In genomic region chr4:124028172-124028571, GRCh38 we compare ENCODE assay signal across 15 cellular contexts.
A peak's percentile ranks its signal among the peaks of the same experiment; 100 is the strongest.
DNase-seq lines count a peak whose midpoint lies in the region; ATAC-seq, FAIRE-seq and TF ChIP-seq lines count a peak whose summit lies in the region.
"Had no signal": no experiment of that assay in that cellular context is flagged by ENCODE, and none has a peak within 500 bp of the region (broad histone marks: within the 10 kb centered on the region; RNA-seq: fewer than 3 reads in every experiment).

No MANE protein-coding gene starts in this region.

- H3K27ac ChIP-seq in HepG2 (ENCODE audit: extremely low read length, insufficient read depth, low read length), result no peak overlapping the region
- H3K27ac ChIP-seq in right lobe of liver, result no peak overlapping the region
- peak overlapping the region; percentile 17 for H3K27ac ChIP-seq in muscle layer of duodenum (ENCODE audit: low read length)
- H3K27ac ChIP-seq in aorta (ENCODE audit: low read depth in 1 of 2, low read length in 2 of 2), result peak overlapping the region in 1 of 2 donors; percentile 8
- H3K27ac ChIP-seq: SJCRH30 had no signal

- POLR2A ChIA-PET in HepG2 (lab: Yijun Ruan, JAX), result no interaction called here

- no peak overlapping the region for H3K9ac ChIP-seq in HepG2 (ENCODE audit: insufficient read depth, low read depth, low read length)

- WGBS in HepG2 (ENCODE audit: low lambda C conversion rate), result 6% methylated on average over 4 of the region's 4 CpGs
- WGBS in right lobe of liver (ENCODE audit: insufficient coverage, low coverage, low lambda C conversion rate, missing lambda C conversion rate), result 57% methylated on average over 4 of the region's 4 CpGs
- WGBS in aorta, 2 donors, result 39 to 40% methylated on average over 4 of the region's 4 CpGs

- CTCF ChIA-PET in HepG2 (lab: Yijun Ruan, JAX; ENCODE audit: low intra/inter-chr PET ratio, low total read pairs), result no interaction called here

- H3K27me3 ChIP-seq in HepG2 (ENCODE audit: control insufficient read depth in 1 of 2, insufficient read depth in 2 of 2, low read length in 2 of 2) (no peaks in the 10 kb centered on the region; a peak in 1 of 5 replicates), right lobe of liver (no peaks in the 10 kb centered on the region), muscle layer of duodenum (ENCODE audit: low read depth, low read length) (no peaks in the 10 kb centered on the region), aorta (ENCODE audit: control insufficient read depth in 1 of 2, insufficient read depth in 2 of 2, low read length in 1 of 2) (no peaks in the 10 kb centered on the region)
- H3K27me3 ChIP-seq: SJCRH30 had no signal

- no peak overlapping the region for H3K4me3 ChIP-seq in HepG2 (replicated peaks in 1 of 3; ENCODE audit: insufficient read depth in 1 of 3, low read depth in 2 of 3, low read length in 3 of 3)
- no peak overlapping the region for H3K4me3 ChIP-seq in right lobe of liver
- no peak overlapping the region for H3K4me3 ChIP-seq in fibroblast of the aortic adventitia (ENCODE audit: low read depth, low read length)
- H3K4me3 ChIP-seq in muscle layer of duodenum (ENCODE audit: low read depth in 1 of 2, low read length in 2 of 2), result no peak overlapping the region
- H3K4me3 ChIP-seq in aorta (ENCODE audit: low read length in 2 of 2), result no peak overlapping the region
- H3K4me3 ChIP-seq: lung, SJCRH30 had no signal

- no peak for TF ChIP-seq EP300 in HepG2 (IDR thresholded peaks at IDR 0.05; ENCODE audit: low read depth in 2 of 2, low read length in 2 of 2)
- TF ChIP-seq EP300 in HepG2 (CRISPR knock-in tag; IDR thresholded peaks at IDR 0.05; ENCODE audit: borderline replicate concordance), result no peak

- no TSS peak for BruUV-seq in HepG2 (replicated peaks; lab: Mats Ljungman, UMichigan)

- TF ChIP-seq CTCF in HepG2 (CRISPR knock-in tag; IDR thresholded peaks at IDR 0.05) (no peak), right lobe of liver (IDR thresholded peaks at IDR 0.05) (no peak), fibroblast of the aortic adventitia (IDR thresholded peaks at IDR 0.05; ENCODE audit: insufficient read depth, low read length) (no peak)

- FAIRE-seq in HepG2 (lab: Jason Lieb, UNC), result no peak
- FAIRE-seq: GM19239 had no signal

- no peak for DNase-seq in HepG2 (ENCODE audit: low spot score)
- no peak for DNase-seq in right lobe of liver
- DNase-seq in fibroblast of the aortic adventitia (ENCODE audit: low read depth), result peak; percentile 65
- no peak for DNase-seq in aorta
- DNase-seq in DMS 273 (lab: John Stamatoyannopoulos, UW; ENCODE audit: unreplicated experiment), result no peak
- DNase-seq: activated CD4-positive, CD25-positive, alpha-beta regulatory T cell; CD4-positive, alpha-beta T cell; NCI-H1436; NCI-H2227 treated with DMSO at 0.1 percent for 48 hours had no signal

- peak overlapping the region; percentile 28 for H2AFZ ChIP-seq in HepG2 (ENCODE audit: low read length)

- H4K20me1 ChIP-seq in HepG2 (ENCODE audit: insufficient read depth, low read length), result no peaks in the 10 kb centered on the region

- H3K4me1 ChIP-seq in HepG2 (ENCODE audit: insufficient read depth, low read length) (peaks cover 6% of the 10 kb centered on the region; the same call in 1 of the 2 replicates), right lobe of liver (no peaks in the 10 kb centered on the region), muscle layer of duodenum (ENCODE audit: control insufficient read depth in 1 of 2, insufficient read depth in 2 of 2, low read length in 2 of 2) (peaks cover 0 to 14% of the 10 kb centered on the region in 2 donors), aorta (ENCODE audit: control insufficient read depth in 1 of 2, insufficient read depth in 2 of 2, low read length in 2 of 2) (peaks cover 2 to 3% of the 10 kb centered on the region in 2 donors)

- TF ChIP-seq RAD21 in HepG2 (CRISPR knock-in tag; IDR thresholded peaks at IDR 0.05), result no peak

- H3K36me3 ChIP-seq in HepG2 (replicated peaks in 1 of 2; ENCODE audit: control insufficient read depth in 1 of 2, insufficient read depth in 2 of 2, low read length in 2 of 2), result no peaks in the 10 kb centered on the region
- H3K36me3 ChIP-seq in right lobe of liver, result no peaks in the 10 kb centered on the region
- H3K36me3 ChIP-seq in muscle layer of duodenum (ENCODE audit: control insufficient read depth in 1 of 2, insufficient read depth in 2 of 2, low read length in 2 of 2), result no peaks in the 10 kb centered on the region
- no peaks in the 10 kb centered on the region for H3K36me3 ChIP-seq in aorta (ENCODE audit: control insufficient read depth in 1 of 2, insufficient read depth in 2 of 2, low read length in 1 of 2)

- TF ChIP-seq POLR2A in HepG2 (IDR thresholded peaks at IDR 0.05; ENCODE audit: insufficient read depth in 1 of 2, low read depth in 2 of 2, low read length in 2 of 2), result no peak
- no peak for TF ChIP-seq POLR2A in right lobe of liver (IDR thresholded peaks at IDR 0.05)

- no peak for ATAC-seq in HepG2
- no peak for ATAC-seq in right lobe of liver
- ATAC-seq in aorta (ENCODE audit: low FRiP score), result peak; percentile 44
- no peak for ATAC-seq in GM19395 (IDR thresholded peaks at IDR 0.05; ENCODE audit: unreplicated experiment)
- no peak for ATAC-seq in HG02623 (IDR thresholded peaks at IDR 0.05; ENCODE audit: unreplicated experiment)

- H3K79me2 ChIP-seq in HepG2 (ENCODE audit: insufficient read depth, low read length), result no peaks in the 10 kb centered on the region

- in situ Hi-C loops in HepG2 (cut with HindIII; ENCODE audit: extremely low pct_ligation_motif_present, low pct_unique_long_range_greater_than_20kb), result no loop called here

- no peaks in the 10 kb centered on the region for H3K9me3 ChIP-seq in HepG2 (ENCODE audit: low read length)
- H3K9me3 ChIP-seq in right lobe of liver, result no peaks in the 10 kb centered on the region
- no peaks in the 10 kb centered on the region for H3K9me3 ChIP-seq in muscle layer of duodenum (ENCODE audit: control insufficient read depth in 1 of 2, low read length in 2 of 2)
- H3K9me3 ChIP-seq in aorta (ENCODE audit: control insufficient read depth, low read length), result no peaks in the 10 kb centered on the region

- H3K4me2 ChIP-seq in HepG2 (ENCODE audit: low read depth, low read length), result no peak overlapping the region

- intact Hi-C loops in HepG2 (cut with micrococcal nuclease; ENCODE audit: unreplicated experiment) (no loop called here), right lobe of liver (cut with DNase I) (no loop called here), aorta (cut with DNase I) (no loop called here)

TF ChIP-seq in HepG2, 621 proteins besides CTCF, POLR2A, EP300 and RAD21:
- TF ChIP-seq ZNF138 (CRISPR knock-in tag; IDR thresholded peaks at IDR 0.05; ENCODE audit: low read depth), result no peak
- TF ChIP-seq ZNF337 (CRISPR knock-in tag; IDR thresholded peaks at IDR 0.05; ENCODE audit: borderline replicate concordance, low read depth), result no peak
- no peak for TF ChIP-seq XBP1 (CRISPR knock-in tag; IDR thresholded peaks at IDR 0.05)
- TF ChIP-seq ZGPAT (CRISPR knock-in tag; IDR thresholded peaks at IDR 0.05), result no peak
- TF ChIP-seq ZNF572 (CRISPR knock-in tag; IDR thresholded peaks at IDR 0.05), result no peak
